In genomic region chr16:74368002-74368979, GRCh38 we compare ENCODE assay signal across 8 cellular contexts. TPM values are rescaled to one million over a fixed set of nuclear protein-coding genes. Genes with fewer than 3 reads are reported as not detected.
DNase-seq lines count a peak whose midpoint lies in the region; ATAC-seq and TF ChIP-seq lines count a peak whose summit lies in the region.
"Not testable (repeated sequence)": the region's sequence is repeated elsewhere in the genome, so short reads cannot be mapped to it uniquely, and the experiment has no call there.

No MANE protein-coding gene starts in this region.

- H3K4me3 Mint-ChIP-seq in activated CD4-positive, alpha-beta T cell treated with anti-CD3 and anti-CD28 coated beads for 36 hours, result peak overlapping the region; percentile 84

- not testable (repeated sequence) for H3K9me3 Mint-ChIP-seq in activated CD4-positive, alpha-beta T cell treated with anti-CD3 and anti-CD28 coated beads for 36 hours (ENCODE audit: low read depth)

- intact Hi-C loops in activated CD4-positive, alpha-beta T cell treated with anti-CD3 and anti-CD28 coated beads for 36 hours (cut with DNase I, micrococcal nuclease), result loop anchor here (1.0 to 10.0 kb wide), 7 partner anchors 72 to 1703 kb away; partner anchors contain the start of genes GLG1 (in 2 of the 2), PSMD7 (in 2 of the 2), KARS1 (in 1 of the 2) and RFWD3 (in 1 of the 2)

- H3K4me3 ChIP-seq in choroid plexus epithelial cell (ENCODE audit: low read depth, low read length), result peak overlapping the region; percentile 73

- peaks cover 14% of the 10 kb centered on the region for H3K4me1 Mint-ChIP-seq in activated CD4-positive, alpha-beta T cell treated with anti-CD3 and anti-CD28 coated beads for 36 hours

- H3K27ac ChIP-seq in layer of hippocampus (ENCODE audit: low read depth, low read length), result peak overlapping the region; percentile 46

- CTCF ChIA-PET in activated CD4-positive, alpha-beta T cell treated with anti-CD3 and anti-CD28 coated beads for 36 hours (lab: Charles Lee), result not testable (repeated sequence)

- H3K27ac Mint-ChIP-seq in activated CD4-positive, alpha-beta T cell treated with anti-CD3 and anti-CD28 coated beads for 36 hours, result peak overlapping the region; percentile 85

- ATAC-seq in HG03432 (IDR thresholded peaks at IDR 0.05; ENCODE audit: unreplicated experiment), result peak; percentile 97
- ATAC-seq in activated CD4-positive, alpha-beta T cell treated with anti-CD3 and anti-CD28 coated beads for 36 hours, result peak; percentile 91

- DNase-seq in AML-193 (lab: John Stamatoyannopoulos, UW), result peak; percentile 60 to 77
- DNase-seq in GM19238 (ENCODE audit: insufficient read length, low spot score), result peak; percentile 78
- DNase-seq in NCI-H446 treated with DMSO at 0.1 percent for 48 hours (lab: John Stamatoyannopoulos, UW), result peak; percentile 70
- peak; percentile 99 for DNase-seq in activated CD4-positive, alpha-beta T cell treated with anti-CD3 and anti-CD28 coated beads for 36 hours
- DNase-seq in choroid plexus epithelial cell (ENCODE audit: low read depth), result peak; percentile 88
- DNase-seq in stimulated activated CD4-positive, alpha-beta T cell treated with anti-CD3 and anti-CD28 coated beads, Interleukin-1b, Interleukin-23, amount 100 ng/mL, for 1 hour (ENCODE audit: low read depth in 2 of 2), result peak; percentile 90 to 96

- TF ChIP-seq CTCF in choroid plexus epithelial cell (conservative IDR thresholded peaks at IDR 0.05; ENCODE audit: low read depth, low read length), result not testable (repeated sequence)

- not testable (repeated sequence) for H3K36me3 Mint-ChIP-seq in activated CD4-positive, alpha-beta T cell treated with anti-CD3 and anti-CD28 coated beads for 36 hours (ENCODE audit: low read depth)

- not testable (repeated sequence) for H3K27me3 Mint-ChIP-seq in activated CD4-positive, alpha-beta T cell treated with anti-CD3 and anti-CD28 coated beads for 36 hours

- POLR2A ChIA-PET in activated CD4-positive, alpha-beta T cell treated with anti-CD3 and anti-CD28 coated beads for 36 hours (lab: Charles Lee), result interaction anchor here (0.6 kb wide), 1 partner anchor 235 kb away, joined by 3 read pairs; no protein-coding TSS in a partner anchor

- not testable (repeated sequence) for H3K27me3 ChIP-seq in layer of hippocampus (ENCODE audit: control insufficient read depth, insufficient read depth, low read length)

RNA-seq across cellular contexts. Expression of gene NPIPB15, which starts 7.8 kb away (rescaled TPM):
- 1 to 10 TPM; 2.1 to 3.3 TPM for total RNA-seq in activated CD4-positive, alpha-beta T cell treated with anti-CD3 and anti-CD28 coated beads for 36 hours

RNA-seq across cellular contexts. Expression of gene CLEC18B, which starts 53.0 kb away (rescaled TPM):
- under 1 TPM in 1 of 2 experiments, not detected in 1; 0.23 TPM for total RNA-seq in activated CD4-positive, alpha-beta T cell treated with anti-CD3 and anti-CD28 coated beads for 36 hours

Comparison
In these comparisons a context has a peak if more than half of its experiments do, and no peak if none do; other contexts are left out.
1. Peak in every context shown above with its lines: DNase-seq, ATAC-seq, H3K4me3 ChIP-seq and H3K27ac ChIP-seq.